1 cellular context compared by ENCODE assay signal in the genomic region with DNA sequence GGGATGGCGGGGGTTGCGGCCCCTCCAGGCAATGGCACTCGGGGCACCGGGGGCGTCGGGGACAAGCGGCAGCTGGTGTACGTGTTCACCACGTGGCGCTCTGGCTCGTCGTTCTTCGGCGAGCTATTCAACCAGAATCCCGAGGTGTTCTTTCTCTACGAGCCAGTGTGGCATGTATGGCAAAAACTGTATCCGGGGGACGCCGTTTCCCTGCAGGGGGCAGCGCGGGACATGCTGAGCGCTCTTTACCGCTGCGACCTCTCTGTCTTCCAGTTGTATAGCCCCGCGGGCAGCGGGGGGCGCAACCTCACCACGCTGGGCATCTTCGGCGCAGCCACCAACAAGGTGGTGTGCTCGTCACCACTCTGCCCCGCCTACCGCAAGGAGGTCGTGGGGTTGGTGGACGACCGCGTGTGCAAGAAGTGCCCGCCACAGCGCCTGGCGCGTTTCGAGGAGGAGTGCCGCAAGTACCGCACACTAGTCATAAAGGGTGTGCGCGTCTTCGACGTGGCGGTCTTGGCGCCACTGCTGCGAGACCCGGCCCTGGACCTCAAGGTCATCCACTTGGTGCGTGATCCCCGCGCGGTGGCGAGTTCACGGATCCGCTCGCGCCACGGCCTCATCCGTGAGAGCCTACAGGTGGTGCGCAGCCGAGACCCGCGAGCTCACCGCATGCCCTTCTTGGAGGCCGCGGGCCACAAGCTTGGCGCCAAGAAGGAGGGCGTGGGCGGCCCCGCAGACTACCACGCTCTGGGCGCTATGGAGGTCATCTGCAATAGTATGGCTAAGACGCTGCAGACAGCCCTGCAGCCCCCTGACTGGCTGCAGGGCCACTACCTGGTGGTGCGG.
TF ChIP-seq lines count a peak whose summit lies in the region.

No MANE protein-coding gene starts in this region.

TF ChIP-seq in WTC11, 78 proteins besides CTCF, POLR2A, EP300 and RAD21 (continued from another document and continues in another):
- TF ChIP-seq, protein P1, sequence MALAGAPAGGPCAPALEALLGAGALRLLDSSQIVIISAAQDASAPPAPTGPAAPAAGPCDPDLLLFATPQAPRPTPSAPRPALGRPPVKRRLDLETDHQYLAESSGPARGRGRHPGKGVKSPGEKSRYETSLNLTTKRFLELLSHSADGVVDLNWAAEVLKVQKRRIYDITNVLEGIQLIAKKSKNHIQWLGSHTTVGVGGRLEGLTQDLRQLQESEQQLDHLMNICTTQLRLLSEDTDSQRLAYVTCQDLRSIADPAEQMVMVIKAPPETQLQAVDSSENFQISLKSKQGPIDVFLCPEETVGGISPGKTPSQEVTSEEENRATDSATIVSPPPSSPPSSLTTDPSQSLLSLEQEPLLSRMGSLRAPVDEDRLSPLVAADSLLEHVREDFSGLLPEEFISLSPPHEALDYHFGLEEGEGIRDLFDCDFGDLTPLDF (CRISPR knock-in tag; IDR thresholded peaks at IDR 0.05), result no peak
- no peak for TF ChIP-seq NFE2L1 (CRISPR knock-in tag; IDR thresholded peaks at IDR 0.05)
- no peak for TF ChIP-seq ZNF423 (CRISPR knock-in tag; IDR thresholded peaks at IDR 0.05)
- TF ChIP-seq, protein P2, sequence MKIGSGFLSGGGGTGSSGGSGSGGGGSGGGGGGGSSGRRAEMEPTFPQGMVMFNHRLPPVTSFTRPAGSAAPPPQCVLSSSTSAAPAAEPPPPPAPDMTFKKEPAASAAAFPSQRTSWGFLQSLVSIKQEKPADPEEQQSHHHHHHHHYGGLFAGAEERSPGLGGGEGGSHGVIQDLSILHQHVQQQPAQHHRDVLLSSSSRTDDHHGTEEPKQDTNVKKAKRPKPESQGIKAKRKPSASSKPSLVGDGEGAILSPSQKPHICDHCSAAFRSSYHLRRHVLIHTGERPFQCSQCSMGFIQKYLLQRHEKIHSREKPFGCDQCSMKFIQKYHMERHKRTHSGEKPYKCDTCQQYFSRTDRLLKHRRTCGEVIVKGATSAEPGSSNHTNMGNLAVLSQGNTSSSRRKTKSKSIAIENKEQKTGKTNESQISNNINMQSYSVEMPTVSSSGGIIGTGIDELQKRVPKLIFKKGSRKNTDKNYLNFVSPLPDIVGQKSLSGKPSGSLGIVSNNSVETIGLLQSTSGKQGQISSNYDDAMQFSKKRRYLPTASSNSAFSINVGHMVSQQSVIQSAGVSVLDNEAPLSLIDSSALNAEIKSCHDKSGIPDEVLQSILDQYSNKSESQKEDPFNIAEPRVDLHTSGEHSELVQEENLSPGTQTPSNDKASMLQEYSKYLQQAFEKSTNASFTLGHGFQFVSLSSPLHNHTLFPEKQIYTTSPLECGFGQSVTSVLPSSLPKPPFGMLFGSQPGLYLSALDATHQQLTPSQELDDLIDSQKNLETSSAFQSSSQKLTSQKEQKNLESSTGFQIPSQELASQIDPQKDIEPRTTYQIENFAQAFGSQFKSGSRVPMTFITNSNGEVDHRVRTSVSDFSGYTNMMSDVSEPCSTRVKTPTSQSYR (CRISPR knock-in tag; IDR thresholded peaks at IDR 0.05), result no peak
- peak; percentile 72; the same call in 1 of the 2 replicates for TF ChIP-seq ZNF138 (CRISPR knock-in tag; conservative IDR thresholded peaks at IDR 0.05)
- TF ChIP-seq, protein P3, sequence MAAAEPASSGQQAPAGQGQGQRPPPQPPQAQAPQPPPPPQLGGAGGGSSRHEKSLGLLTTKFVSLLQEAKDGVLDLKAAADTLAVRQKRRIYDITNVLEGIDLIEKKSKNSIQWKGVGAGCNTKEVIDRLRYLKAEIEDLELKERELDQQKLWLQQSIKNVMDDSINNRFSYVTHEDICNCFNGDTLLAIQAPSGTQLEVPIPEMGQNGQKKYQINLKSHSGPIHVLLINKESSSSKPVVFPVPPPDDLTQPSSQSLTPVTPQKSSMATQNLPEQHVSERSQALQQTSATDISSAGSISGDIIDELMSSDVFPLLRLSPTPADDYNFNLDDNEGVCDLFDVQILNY (CRISPR knock-in tag; IDR thresholded peaks at IDR 0.05), result 0 out of 2 replicates have a peak, but pooled peaks have one; percentile 48
- 0 out of 2 replicates have a peak, but pooled peaks have one; percentile 2 for TF ChIP-seq MYBL2 (CRISPR knock-in tag; IDR thresholded peaks at IDR 0.05)
- no peak for TF ChIP-seq ZNF671 (CRISPR knock-in tag; IDR thresholded peaks at IDR 0.05)
- no peak for TF ChIP-seq OVOL2 (CRISPR knock-in tag; IDR thresholded peaks at IDR 0.05; ENCODE audit: borderline replicate concordance)
- TF ChIP-seq IRF2 (CRISPR knock-in tag; IDR thresholded peaks at IDR 0.05; ENCODE audit: borderline replicate concordance, low read depth), result no peak
- TF ChIP-seq, protein P4, sequence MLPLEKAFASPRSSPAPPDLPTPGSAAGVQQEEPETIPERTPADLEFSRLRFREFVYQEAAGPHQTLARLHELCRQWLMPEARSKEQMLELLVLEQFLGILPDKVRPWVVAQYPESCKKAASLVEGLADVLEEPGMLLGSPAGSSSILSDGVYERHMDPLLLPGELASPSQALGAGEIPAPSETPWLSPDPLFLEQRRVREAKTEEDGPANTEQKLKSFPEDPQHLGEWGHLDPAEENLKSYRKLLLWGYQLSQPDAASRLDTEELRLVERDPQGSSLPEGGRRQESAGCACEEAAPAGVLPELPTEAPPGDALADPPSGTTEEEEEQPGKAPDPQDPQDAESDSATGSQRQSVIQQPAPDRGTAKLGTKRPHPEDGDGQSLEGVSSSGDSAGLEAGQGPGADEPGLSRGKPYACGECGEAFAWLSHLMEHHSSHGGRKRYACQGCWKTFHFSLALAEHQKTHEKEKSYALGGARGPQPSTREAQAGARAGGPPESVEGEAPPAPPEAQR (CRISPR knock-in tag; IDR thresholded peaks at IDR 0.05), result no peak
- TF ChIP-seq ZNF232 (CRISPR knock-in tag; IDR thresholded peaks at IDR 0.05), result peak; percentile 83; the same call in 1 of the 2 replicates
- TF ChIP-seq, protein P5, sequence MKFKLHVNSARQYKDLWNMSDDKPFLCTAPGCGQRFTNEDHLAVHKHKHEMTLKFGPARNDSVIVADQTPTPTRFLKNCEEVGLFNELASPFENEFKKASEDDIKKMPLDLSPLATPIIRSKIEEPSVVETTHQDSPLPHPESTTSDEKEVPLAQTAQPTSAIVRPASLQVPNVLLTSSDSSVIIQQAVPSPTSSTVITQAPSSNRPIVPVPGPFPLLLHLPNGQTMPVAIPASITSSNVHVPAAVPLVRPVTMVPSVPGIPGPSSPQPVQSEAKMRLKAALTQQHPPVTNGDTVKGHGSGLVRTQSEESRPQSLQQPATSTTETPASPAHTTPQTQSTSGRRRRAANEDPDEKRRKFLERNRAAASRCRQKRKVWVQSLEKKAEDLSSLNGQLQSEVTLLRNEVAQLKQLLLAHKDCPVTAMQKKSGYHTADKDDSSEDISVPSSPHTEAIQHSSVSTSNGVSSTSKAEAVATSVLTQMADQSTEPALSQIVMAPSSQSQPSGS (CRISPR knock-in tag; IDR thresholded peaks at IDR 0.05; ENCODE audit: borderline replicate concordance, low read depth), result no peak
- TF ChIP-seq JUN (CRISPR knock-in tag; IDR thresholded peaks at IDR 0.05), result no peak
- peak; percentile 45; the same call in 1 of the 2 replicates for TF ChIP-seq FOXP1 (CRISPR knock-in tag; IDR thresholded peaks at IDR 0.05; ENCODE audit: borderline replicate concordance)
- 0 out of 2 replicates have a peak, but pooled peaks have one; percentile 24 for TF ChIP-seq CREB1 (CRISPR knock-in tag; IDR thresholded peaks at IDR 0.05)
- TF ChIP-seq, protein P6, sequence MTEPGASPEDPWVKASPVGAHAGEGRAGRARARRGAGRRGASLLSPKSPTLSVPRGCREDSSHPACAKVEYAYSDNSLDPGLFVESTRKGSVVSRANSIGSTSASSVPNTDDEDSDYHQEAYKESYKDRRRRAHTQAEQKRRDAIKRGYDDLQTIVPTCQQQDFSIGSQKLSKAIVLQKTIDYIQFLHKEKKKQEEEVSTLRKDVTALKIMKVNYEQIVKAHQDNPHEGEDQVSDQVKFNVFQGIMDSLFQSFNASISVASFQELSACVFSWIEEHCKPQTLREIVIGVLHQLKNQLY (CRISPR knock-in tag; IDR thresholded peaks at IDR 0.05), result 0 out of 2 replicates have a peak, but pooled peaks have one; percentile 71
- TF ChIP-seq CREM (CRISPR knock-in tag; IDR thresholded peaks at IDR 0.05), result no peak
- no peak; the same call in 1 of the 2 replicates for TF ChIP-seq ATF1 (CRISPR knock-in tag; IDR thresholded peaks at IDR 0.05)
- no peak for TF ChIP-seq NR2C2 (CRISPR knock-in tag; IDR thresholded peaks at IDR 0.05)
- TF ChIP-seq, protein P7, sequence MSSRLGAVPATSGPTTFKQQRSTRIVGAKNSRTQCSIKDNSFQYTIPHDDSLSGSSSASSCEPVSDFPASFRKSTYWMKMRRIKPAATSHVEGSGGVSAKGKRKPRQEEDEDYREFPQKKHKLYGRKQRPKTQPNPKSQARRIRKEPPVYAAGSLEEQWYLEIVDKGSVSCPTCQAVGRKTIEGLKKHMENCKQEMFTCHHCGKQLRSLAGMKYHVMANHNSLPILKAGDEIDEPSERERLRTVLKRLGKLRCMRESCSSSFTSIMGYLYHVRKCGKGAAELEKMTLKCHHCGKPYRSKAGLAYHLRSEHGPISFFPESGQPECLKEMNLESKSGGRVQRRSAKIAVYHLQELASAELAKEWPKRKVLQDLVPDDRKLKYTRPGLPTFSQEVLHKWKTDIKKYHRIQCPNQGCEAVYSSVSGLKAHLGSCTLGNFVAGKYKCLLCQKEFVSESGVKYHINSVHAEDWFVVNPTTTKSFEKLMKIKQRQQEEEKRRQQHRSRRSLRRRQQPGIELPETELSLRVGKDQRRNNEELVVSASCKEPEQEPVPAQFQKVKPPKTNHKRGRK (CRISPR knock-in tag; IDR thresholded peaks at IDR 0.05; ENCODE audit: borderline replicate concordance), result no peak
- no peak for TF ChIP-seq SOX15 (CRISPR knock-in tag; IDR thresholded peaks at IDR 0.05)
- no peak for TF ChIP-seq NFATC4 (CRISPR knock-in tag; IDR thresholded peaks at IDR 0.05)
- no peak for TF ChIP-seq ZNF396 (CRISPR knock-in tag; IDR thresholded peaks at IDR 0.05; ENCODE audit: borderline replicate concordance)
- TF ChIP-seq, protein P8, sequence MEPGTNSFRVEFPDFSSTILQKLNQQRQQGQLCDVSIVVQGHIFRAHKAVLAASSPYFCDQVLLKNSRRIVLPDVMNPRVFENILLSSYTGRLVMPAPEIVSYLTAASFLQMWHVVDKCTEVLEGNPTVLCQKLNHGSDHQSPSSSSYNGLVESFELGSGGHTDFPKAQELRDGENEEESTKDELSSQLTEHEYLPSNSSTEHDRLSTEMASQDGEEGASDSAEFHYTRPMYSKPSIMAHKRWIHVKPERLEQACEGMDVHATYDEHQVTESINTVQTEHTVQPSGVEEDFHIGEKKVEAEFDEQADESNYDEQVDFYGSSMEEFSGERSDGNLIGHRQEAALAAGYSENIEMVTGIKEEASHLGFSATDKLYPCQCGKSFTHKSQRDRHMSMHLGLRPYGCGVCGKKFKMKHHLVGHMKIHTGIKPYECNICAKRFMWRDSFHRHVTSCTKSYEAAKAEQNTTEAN (CRISPR knock-in tag; IDR thresholded peaks at IDR 0.05), result no peak; the same call in 1 of the 2 replicates
- no peak; the same call in 1 of the 2 replicates for TF ChIP-seq TCF7 (CRISPR knock-in tag; IDR thresholded peaks at IDR 0.05; ENCODE audit: low read depth)
- TF ChIP-seq, protein P9, sequence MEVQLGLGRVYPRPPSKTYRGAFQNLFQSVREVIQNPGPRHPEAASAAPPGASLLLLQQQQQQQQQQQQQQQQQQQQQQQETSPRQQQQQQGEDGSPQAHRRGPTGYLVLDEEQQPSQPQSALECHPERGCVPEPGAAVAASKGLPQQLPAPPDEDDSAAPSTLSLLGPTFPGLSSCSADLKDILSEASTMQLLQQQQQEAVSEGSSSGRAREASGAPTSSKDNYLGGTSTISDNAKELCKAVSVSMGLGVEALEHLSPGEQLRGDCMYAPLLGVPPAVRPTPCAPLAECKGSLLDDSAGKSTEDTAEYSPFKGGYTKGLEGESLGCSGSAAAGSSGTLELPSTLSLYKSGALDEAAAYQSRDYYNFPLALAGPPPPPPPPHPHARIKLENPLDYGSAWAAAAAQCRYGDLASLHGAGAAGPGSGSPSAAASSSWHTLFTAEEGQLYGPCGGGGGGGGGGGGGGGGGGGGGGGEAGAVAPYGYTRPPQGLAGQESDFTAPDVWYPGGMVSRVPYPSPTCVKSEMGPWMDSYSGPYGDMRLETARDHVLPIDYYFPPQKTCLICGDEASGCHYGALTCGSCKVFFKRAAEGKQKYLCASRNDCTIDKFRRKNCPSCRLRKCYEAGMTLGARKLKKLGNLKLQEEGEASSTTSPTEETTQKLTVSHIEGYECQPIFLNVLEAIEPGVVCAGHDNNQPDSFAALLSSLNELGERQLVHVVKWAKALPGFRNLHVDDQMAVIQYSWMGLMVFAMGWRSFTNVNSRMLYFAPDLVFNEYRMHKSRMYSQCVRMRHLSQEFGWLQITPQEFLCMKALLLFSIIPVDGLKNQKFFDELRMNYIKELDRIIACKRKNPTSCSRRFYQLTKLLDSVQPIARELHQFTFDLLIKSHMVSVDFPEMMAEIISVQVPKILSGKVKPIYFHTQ (CRISPR knock-in tag; IDR thresholded peaks at IDR 0.05), result no peak
- TF ChIP-seq, protein P10, sequence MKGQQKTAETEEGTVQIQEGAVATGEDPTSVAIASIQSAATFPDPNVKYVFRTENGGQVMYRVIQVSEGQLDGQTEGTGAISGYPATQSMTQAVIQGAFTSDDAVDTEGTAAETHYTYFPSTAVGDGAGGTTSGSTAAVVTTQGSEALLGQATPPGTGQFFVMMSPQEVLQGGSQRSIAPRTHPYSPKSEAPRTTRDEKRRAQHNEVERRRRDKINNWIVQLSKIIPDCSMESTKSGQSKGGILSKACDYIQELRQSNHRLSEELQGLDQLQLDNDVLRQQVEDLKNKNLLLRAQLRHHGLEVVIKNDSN (CRISPR knock-in tag; IDR thresholded peaks at IDR 0.05), result peak; percentile 47; the same call in 1 of the 2 replicates
- peak; percentile 70; the same call in 1 of the 2 replicates for TF ChIP-seq FOXK1 (CRISPR knock-in tag; IDR thresholded peaks at IDR 0.05)
- TF ChIP-seq MXD4 (CRISPR knock-in tag; IDR thresholded peaks at IDR 0.05; ENCODE audit: borderline replicate concordance), result no peak
- TF ChIP-seq GTF2I (CRISPR knock-in tag; conservative IDR thresholded peaks at IDR 0.05), result no peak
- TF ChIP-seq SMAD4 (CRISPR knock-in tag; IDR thresholded peaks at IDR 0.05), result no peak
- TF ChIP-seq, protein P11, sequence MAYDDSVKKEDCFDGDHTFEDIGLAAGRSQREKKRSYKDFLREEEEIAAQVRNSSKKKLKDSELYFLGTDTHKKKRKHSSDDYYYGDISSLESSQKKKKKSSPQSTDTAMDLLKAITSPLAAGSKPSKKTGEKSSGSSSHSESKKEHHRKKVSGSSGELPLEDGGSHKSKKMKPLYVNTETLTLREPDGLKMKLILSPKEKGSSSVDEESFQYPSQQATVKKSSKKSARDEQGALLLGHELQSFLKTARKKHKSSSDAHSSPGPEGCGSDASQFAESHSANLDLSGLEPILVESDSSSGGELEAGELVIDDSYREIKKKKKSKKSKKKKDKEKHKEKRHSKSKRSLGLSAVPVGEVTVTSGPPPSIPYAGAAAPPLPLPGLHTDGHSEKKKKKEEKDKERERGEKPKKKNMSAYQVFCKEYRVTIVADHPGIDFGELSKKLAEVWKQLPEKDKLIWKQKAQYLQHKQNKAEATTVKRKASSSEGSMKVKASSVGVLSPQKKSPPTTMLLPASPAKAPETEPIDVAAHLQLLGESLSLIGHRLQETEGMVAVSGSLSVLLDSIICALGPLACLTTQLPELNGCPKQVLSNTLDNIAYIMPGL (CRISPR knock-in tag; IDR thresholded peaks at IDR 0.05), result peak; percentile 86; the same call in 1 of the 2 replicates
- no peak for TF ChIP-seq SMAD3 (CRISPR knock-in tag; IDR thresholded peaks at IDR 0.05; ENCODE audit: borderline replicate concordance)
- no peak for TF ChIP-seq JAZF1 (CRISPR knock-in tag; IDR thresholded peaks at IDR 0.05)
- no peak; the same call in none of the 2 replicates for TF ChIP-seq NFYB (CRISPR knock-in tag; conservative IDR thresholded peaks at IDR 0.05; ENCODE audit: low read depth)
